ENCODE assay signal across 10 cellular contexts in genomic region chr17:4969551-4970231, GRCh38. TPM values are rescaled to one million over a fixed set of nuclear protein-coding genes. Genes with fewer than 3 reads are reported as not detected.
A peak's percentile ranks its signal among the peaks of the same experiment; 100 is the strongest.
DNase-seq lines count a peak whose midpoint lies in the region; ATAC-seq and TF ChIP-seq lines count a peak whose summit lies in the region.
"Had no signal": no experiment of that assay in that cellular context is flagged by ENCODE, and none has a peak within 500 bp of the region (broad histone marks: within the 10 kb centered on the region; RNA-seq: fewer than 3 reads in every experiment).

No MANE protein-coding gene starts in this region.

- intact Hi-C loops in naive thymus-derived CD4-positive, alpha-beta T cell (cut with micrococcal nuclease) = loop anchor here (5.0 kb wide), 2 partner anchors 143 to 602 kb away; partner anchors contain the start of genes UBE2G1 (in 1 of the 2) and ZNF232 (in 1 of the 2)

- peaks cover 0 to 55% (median 12%) of the 10 kb centered on the region in 3 experiments for H3K36me3 ChIP-seq in naive thymus-derived CD4-positive, alpha-beta T cell (ENCODE audit: control insufficient read depth in 2 of 3, insufficient read depth in 3 of 3, low read length in 3 of 3)

- H3K27me3 ChIP-seq in naive thymus-derived CD4-positive, alpha-beta T cell (ENCODE audit: control insufficient read depth in 2 of 2, insufficient read depth in 2 of 2, low read length in 2 of 2) = no peaks in the 10 kb centered on the region

- H3K27me3 Mint-ChIP-seq in HFFc6 (ENCODE audit: insufficient read depth) = peaks cover 13% of the 10 kb centered on the region
- H3K27me3 Mint-ChIP-seq in naive thymus-derived CD4-positive, alpha-beta T cell = no peaks in the 10 kb centered on the region
- H3K27me3 Mint-ChIP-seq: activated B cell treated with CpG ODN at 0.5 μM for 24 hours had no signal

- CTCF ChIA-PET in naive thymus-derived CD4-positive, alpha-beta T cell (lab: Charles Lee) = interaction anchor here (0.6 to 3.1 kb wide), 8 partner anchors 11 to 150 kb away, joined by 3 to 13 read pairs (median 4); partner anchors contain the start of genes CAMTA2 and CHRNE

- H3K9me3 Mint-ChIP-seq in HFFc6 = peaks cover 4% of the 10 kb centered on the region; the same call in 1 of the 2 replicates
- peaks cover 0 to 2% (median 0%) of the 10 kb centered on the region in 11 donors for H3K9me3 Mint-ChIP-seq in naive thymus-derived CD4-positive, alpha-beta T cell
- H3K9me3 Mint-ChIP-seq: activated B cell treated with CpG ODN at 0.5 μM for 24 hours had no signal

- no peaks in the 10 kb centered on the region for H3K9me3 ChIP-seq in naive thymus-derived CD4-positive, alpha-beta T cell (ENCODE audit: control insufficient read depth in 2 of 3, low read length in 3 of 3)

- H3K4me1 Mint-ChIP-seq in HFFc6 (ENCODE audit: low read depth) = peaks cover 15% of the 10 kb centered on the region
- peaks cover 15 to 36% (median 24%) of the 10 kb centered on the region in 7 donors for H3K4me1 Mint-ChIP-seq in naive thymus-derived CD4-positive, alpha-beta T cell

- DNase-seq in AG10803 (ENCODE audit: low read depth) (no peak), HFFc6 (peak; percentile 57), cardiac fibroblast (ENCODE audit: low read depth in 2 of 2) (no peak), mucosa of gallbladder (ENCODE audit: low spot score) (no peak), SIG-M5 treated with dmso at 0.1 percent for 504 hours (lab: John Stamatoyannopoulos, UW; ENCODE audit: unreplicated experiment) (no peak), NCI-H774 (lab: John Stamatoyannopoulos, UW) (no peak)
- peak in 1 of 9 donors; percentile 43 for DNase-seq in naive thymus-derived CD4-positive, alpha-beta T cell
- DNase-seq: activated B cell treated with CpG ODN at 0.5 μM for 24 hours, KBM-7 had no signal

- H3K27ac ChIP-seq in naive thymus-derived CD4-positive, alpha-beta T cell (ENCODE audit: low read depth, low read length) = peak overlapping the region; percentile 23

- H3K4me3 ChIP-seq in AG10803 (ENCODE audit: low read length) (peak overlapping the region; percentile 69), cardiac fibroblast (replicated peaks in 1 of 2; ENCODE audit: low read depth in 2 of 2, low read length in 2 of 2) (peak overlapping the region; percentile 68 to 71)
- no peak overlapping the region for H3K4me3 ChIP-seq in naive thymus-derived CD4-positive, alpha-beta T cell (ENCODE audit: low read length)

- H3K4me1 ChIP-seq in naive thymus-derived CD4-positive, alpha-beta T cell (ENCODE audit: control insufficient read depth in 2 of 2, insufficient read depth in 2 of 2, low read length in 2 of 2) = peaks cover 17 to 22% of the 10 kb centered on the region in 2 donors

- POLR2A ChIA-PET in naive thymus-derived CD4-positive, alpha-beta T cell (lab: Charles Lee) = interaction anchor here (3.1 to 10.3 kb wide), 4 partner anchors 11 to 31 kb away, joined by 21 to 278 read pairs (median 92); partner anchors contain the start of genes CAMTA2, ENO3, PFN1 and RNF167

- no peak overlapping the region for H3K4me3 Mint-ChIP-seq in HFFc6
- no peak overlapping the region for H3K4me3 Mint-ChIP-seq in naive thymus-derived CD4-positive, alpha-beta T cell
- H3K4me3 Mint-ChIP-seq: activated B cell treated with CpG ODN at 0.5 μM for 24 hours had no signal

- no peak overlapping the region for H3K27ac Mint-ChIP-seq in HFFc6
- H3K27ac Mint-ChIP-seq in naive thymus-derived CD4-positive, alpha-beta T cell = peak overlapping the region in 3 of 9 donors; percentile 32 to 79 (median 76)
- H3K27ac Mint-ChIP-seq: activated B cell treated with CpG ODN at 0.5 μM for 24 hours had no signal

- peaks cover 34% of the 10 kb centered on the region for H3K36me3 Mint-ChIP-seq in HFFc6 (ENCODE audit: low read depth)
- H3K36me3 Mint-ChIP-seq in naive thymus-derived CD4-positive, alpha-beta T cell = peaks cover 3 to 38% (median 9%) of the 10 kb centered on the region in 5 donors

- no peak for ATAC-seq in naive thymus-derived CD4-positive, alpha-beta T cell
- ATAC-seq in HG03135 (IDR thresholded peaks at IDR 0.05; ENCODE audit: unreplicated experiment) = no peak

- TF ChIP-seq CTCF in AG10803 (conservative IDR thresholded peaks at IDR 0.05; ENCODE audit: low read length) = no peak
- no peak for TF ChIP-seq CTCF in HFFc6 (IDR thresholded peaks at IDR 0.05)
- no peak for TF ChIP-seq CTCF in cardiac fibroblast (IDR thresholded peaks at IDR 0.05; ENCODE audit: low read depth, low read length)

RNA-seq across cellular contexts. Expression of gene SPAG7, which starts 2.1 kb away (rescaled TPM):
- total RNA-seq in HFFc6 (2021; fragmentation: NEBNext Ultra II Directional; extraction: Animal tissue kit (Norgen Biotek cat#: 25700)) = 10 to 100 TPM; 59.4 to 76.9 (median 65.6) TPM
- total RNA-seq in naive thymus-derived CD4-positive, alpha-beta T cell = 10 to 100 TPM; 41.6 to 59.6 (median 42.6) TPM
- 100 to 1,000 TPM in 1 of 2 donors, 10 to 100 TPM in 1; 96.9 to 119 TPM for polyA plus RNA-seq in naive thymus-derived CD4-positive, alpha-beta T cell
- total RNA-seq in mucosa of gallbladder = 54.2 TPM

RNA-seq across cellular contexts. Expression of gene CAMTA2, which starts 17.8 kb away (rescaled TPM):
- total RNA-seq in HFFc6 (2021; fragmentation: NEBNext Ultra II Directional; extraction: Animal tissue kit (Norgen Biotek cat#: 25700)) = 10 to 100 TPM; 48.9 to 60.8 (median 54.1) TPM
- total RNA-seq in naive thymus-derived CD4-positive, alpha-beta T cell = 10 to 100 TPM; 55.2 to 90.0 (median 64.1) TPM
- 10 to 100 TPM in 1 of 2 donors, 1 to 10 TPM in 1; 9.7 to 20.5 TPM for polyA plus RNA-seq in naive thymus-derived CD4-positive, alpha-beta T cell
- total RNA-seq in mucosa of gallbladder = 68.0 TPM

RNA-seq across cellular contexts. Expression of gene ENO3, which starts 18.8 kb away (rescaled TPM):
- 1 to 10 TPM; 1.9 to 4.6 (median 3.2) TPM for total RNA-seq in HFFc6 (2021; fragmentation: NEBNext Ultra II Directional; extraction: Animal tissue kit (Norgen Biotek cat#: 25700))
- total RNA-seq in naive thymus-derived CD4-positive, alpha-beta T cell = 10 to 100 TPM; 21.5 to 56.3 (median 31.8) TPM
- polyA plus RNA-seq in naive thymus-derived CD4-positive, alpha-beta T cell = 1 to 10 TPM in 1 of 2 donors, under 1 TPM in 1; 0.87 to 1.8 TPM
- total RNA-seq in mucosa of gallbladder = 7.5 TPM

RNA-seq across cellular contexts. Expression of gene PFN1, which starts 21.4 kb away (rescaled TPM):
- total RNA-seq in HFFc6 (2021; fragmentation: NEBNext Ultra II Directional; extraction: Animal tissue kit (Norgen Biotek cat#: 25700)) = 1,000 to 10,000 TPM; 1,630 to 1,970 (median 1,832) TPM
- 1,000 to 10,000 TPM in 1 of 5 experiments, 100 to 1,000 TPM in 4; 430 to 2,132 (median 445) TPM for total RNA-seq in naive thymus-derived CD4-positive, alpha-beta T cell
- polyA plus RNA-seq in naive thymus-derived CD4-positive, alpha-beta T cell = 1,000 to 10,000 TPM; 1,617 to 1,727 TPM
- 484 TPM for total RNA-seq in mucosa of gallbladder

RNA-seq across cellular contexts. Expression of gene INCA1, which starts 27.6 kb away (rescaled TPM):
- total RNA-seq in HFFc6 (2021; fragmentation: NEBNext Ultra II Directional; extraction: Animal tissue kit (Norgen Biotek cat#: 25700)) = 1 to 10 TPM in 4 of 6 experiments, under 1 TPM in 2; 0.66 to 1.5 (median 1.0) TPM
- total RNA-seq in naive thymus-derived CD4-positive, alpha-beta T cell = under 1 TPM in 4 of 5 experiments, not detected in 1; 0.38 to 0.42 (median 0.41) TPM
- not detected for polyA plus RNA-seq in naive thymus-derived CD4-positive, alpha-beta T cell
- 1.4 TPM for total RNA-seq in mucosa of gallbladder
